In the genomic region with DNA sequence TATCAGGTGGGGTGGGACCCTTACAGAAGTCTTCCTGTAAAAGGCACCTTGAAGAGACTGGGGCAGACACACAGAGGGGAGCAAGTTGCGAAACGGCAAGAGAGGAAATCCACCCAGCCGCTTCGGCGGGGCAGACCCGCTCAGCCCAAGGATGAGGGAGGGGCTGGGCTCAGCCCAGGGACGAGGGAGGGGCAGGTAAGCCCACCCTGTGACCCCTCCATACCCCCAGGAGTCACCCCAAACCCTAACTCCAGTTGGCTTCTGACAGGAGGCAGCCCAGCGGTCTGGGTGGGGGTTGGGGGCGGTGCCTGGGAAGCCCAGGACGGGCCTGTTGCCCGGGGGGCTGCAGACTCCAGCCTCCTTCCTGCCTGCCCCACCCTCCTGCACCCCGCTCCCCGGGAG, we compare ENCODE assay signal across 9 cellular contexts. TPM values are rescaled to one million over a fixed set of nuclear protein-coding genes. Genes with fewer than 3 reads are reported as not detected.
DNase-seq lines count a peak whose midpoint lies in the region; ATAC-seq, FAIRE-seq and TF ChIP-seq lines count a peak whose summit lies in the region.
"Had no signal": no experiment of that assay in that cellular context is flagged by ENCODE, and none has a peak within 500 bp of the region (broad histone marks: within the 10 kb centered on the region; RNA-seq: fewer than 3 reads in every experiment).

No MANE protein-coding gene starts in this region.

- H4K91ac ChIP-seq in mesenchymal stem cell (ENCODE audit: low read length) = peak overlapping the region; percentile 59

- peak overlapping the region; percentile 23 to 79 for H2BK12ac ChIP-seq in mesenchymal stem cell (ENCODE audit: low read length in 2 of 2)

- no peak overlapping the region for H2BK5ac ChIP-seq in mesenchymal stem cell (ENCODE audit: low read depth, low read length, poor library complexity, severe bottlenecking)

- H3K18ac ChIP-seq in mesenchymal stem cell (ENCODE audit: low read depth in 1 of 2, low read length in 2 of 2) = peak overlapping the region; percentile 85 to 86

- peaks cover 27% of the 10 kb centered on the region for H3K79me1 ChIP-seq in mesenchymal stem cell (replicated peaks; ENCODE audit: low read length, poor library complexity, severe bottlenecking)

- ATAC-seq in upper lobe of right lung (no peak), GM21619 (IDR thresholded peaks at IDR 0.05; ENCODE audit: unreplicated experiment) (no peak)

- H2BK120ac ChIP-seq in mesenchymal stem cell (ENCODE audit: low read depth, low read length) = no peak overlapping the region

- peaks cover 68% of the 10 kb centered on the region for H3K27me3 Mint-ChIP-seq in activated T-cell treated with anti-CD3 and anti-CD28 coated beads, Interleukin-2, amount 50 U/mL, for 24 hours

- no peaks in the 10 kb centered on the region for H3K9me3 Mint-ChIP-seq in activated T-cell treated with anti-CD3 and anti-CD28 coated beads, Interleukin-2, amount 50 U/mL, for 24 hours

- no peaks in the 10 kb centered on the region for H3K36me3 Mint-ChIP-seq in activated T-cell treated with anti-CD3 and anti-CD28 coated beads, Interleukin-2, amount 50 U/mL, for 24 hours (ENCODE audit: low read depth)

- H3K4me2 ChIP-seq in mesenchymal stem cell (ENCODE audit: low read length, poor library complexity, severe bottlenecking) = peak overlapping the region; percentile 92

- H3K4me3 ChIP-seq in bronchial epithelial cell (ENCODE audit: low read depth, low read length) = peak overlapping the region; percentile 52
- peak overlapping the region; percentile 78 to 98 for H3K4me3 ChIP-seq in mesenchymal stem cell (ENCODE audit: insufficient read depth in 1 of 2, low read depth in 1 of 2, low read length in 2 of 2)
- peak overlapping the region; percentile 78 for H3K4me3 ChIP-seq in upper lobe of right lung

- H3K27ac ChIP-seq in mesenchymal stem cell (ENCODE audit: low read length, poor library complexity, severe bottlenecking) (no peak overlapping the region), upper lobe of right lung (peak overlapping the region; percentile 68)

- H3K14ac ChIP-seq in mesenchymal stem cell (ENCODE audit: low read length in 2 of 2) = peak overlapping the region in 1 of 2 experiments; percentile 89

- H3K4me1 ChIP-seq in mesenchymal stem cell (ENCODE audit: control insufficient read depth, insufficient read depth, low read depth, low read length) = peaks cover 45% of the 10 kb centered on the region
- H3K4me1 ChIP-seq in upper lobe of right lung = peaks cover 41% of the 10 kb centered on the region

- H3K27me3 ChIP-seq in bronchial epithelial cell (ENCODE audit: control insufficient read depth, insufficient read depth, low read length) (peaks cover 10% of the 10 kb centered on the region), mesenchymal stem cell (ENCODE audit: control insufficient read depth in 1 of 2, insufficient read depth in 1 of 2, low read length in 2 of 2) (peaks cover 4 to 17% of the 10 kb centered on the region in 2 experiments), upper lobe of right lung (no peaks in the 10 kb centered on the region)

- no peak overlapping the region for H2AFZ ChIP-seq in mesenchymal stem cell (ENCODE audit: low read depth, low read length)

- peak overlapping the region; percentile 67 for H3K4me3 Mint-ChIP-seq in activated T-cell treated with anti-CD3 and anti-CD28 coated beads, Interleukin-2, amount 50 U/mL, for 24 hours

- peak overlapping the region in 1 of 2 experiments; percentile 92 for H3K23ac ChIP-seq in mesenchymal stem cell (ENCODE audit: low read length in 2 of 2)

- H3K4ac ChIP-seq in mesenchymal stem cell (ENCODE audit: low read depth in 1 of 2, low read length in 2 of 2) = peak overlapping the region; percentile 80 to 90

- no peak overlapping the region for H3K27ac Mint-ChIP-seq in activated T-cell treated with anti-CD3 and anti-CD28 coated beads, Interleukin-2, amount 50 U/mL, for 24 hours

- intact Hi-C loops in upper lobe of right lung (cut with DNase I) = no loop called here

- H3K36me3 ChIP-seq in bronchial epithelial cell (ENCODE audit: control insufficient read depth, insufficient read depth, low read length) (no peaks in the 10 kb centered on the region), mesenchymal stem cell (ENCODE audit: control insufficient read depth in 1 of 2, insufficient read depth in 2 of 2, low read depth in 1 of 2, low read length in 2 of 2) (peaks cover 0 to 3% of the 10 kb centered on the region in 2 experiments), upper lobe of right lung (no peaks in the 10 kb centered on the region)

- H3K4me1 Mint-ChIP-seq in activated T-cell treated with anti-CD3 and anti-CD28 coated beads, Interleukin-2, amount 50 U/mL, for 24 hours (ENCODE audit: low read depth) = peaks cover 26% of the 10 kb centered on the region

- no peak overlapping the region for H2AK5ac ChIP-seq in mesenchymal stem cell (ENCODE audit: low read length, severe bottlenecking)

- TF ChIP-seq CTCF in bronchial epithelial cell (IDR thresholded peaks at IDR 0.05; ENCODE audit: insufficient read depth, low read length, severe bottlenecking) = no peak
- TF ChIP-seq CTCF in upper lobe of right lung (IDR thresholded peaks at IDR 0.05) = no peak

- peak overlapping the region; percentile 88 for H3K9ac ChIP-seq in mesenchymal stem cell (ENCODE audit: low read length)

- no peaks in the 10 kb centered on the region for H3K9me3 ChIP-seq in mesenchymal stem cell (ENCODE audit: control insufficient read depth, low read length)
- H3K9me3 ChIP-seq in upper lobe of right lung = no peaks in the 10 kb centered on the region

- no peak for DNase-seq in activated T-cell treated with anti-CD3 and anti-CD28 coated beads, Interleukin-2, amount 50 U/mL, for 24 hours
- DNase-seq in activated T-cell treated with anti-CD3 and anti-CD28 coated beads for 4 hours = no peak
- DNase-seq in bronchial epithelial cell (ENCODE audit: low read depth) = no peak
- DNase-seq in mesenchymal stem cell = no peak
- DNase-seq in upper lobe of right lung = no peak
- no peak for DNase-seq in stimulated activated CD4-positive, alpha-beta T cell treated with anti-CD3 and anti-CD28 coated beads, Interleukin-15, amount 100 ng/mL, for 24 hours
- no peak for DNase-seq in NCI-H1694 (lab: John Stamatoyannopoulos, UW)

- no peak for FAIRE-seq in bronchial epithelial cell (lab: Jason Lieb, UNC)

- no peak overlapping the region for H4K8ac ChIP-seq in mesenchymal stem cell (ENCODE audit: low read length)

- peak overlapping the region; percentile 26 for H2BK15ac ChIP-seq in mesenchymal stem cell (ENCODE audit: low read depth, poor library complexity, severe bottlenecking)

- 5% methylated on average over 12 of the region's 13 CpGs for WGBS in mesenchymal stem cell

RNA-seq across cellular contexts. Expression of a gene that starts 1.0 kb away (rescaled TPM):
- total RNA-seq in bronchial epithelial cell = 17.5 and 21.1 TPM in 2 replicates
- 13.7 TPM for polyA plus RNA-seq in mesenchymal stem cell (2013, experiment 1 of 2)
- 14.6 TPM for polyA plus RNA-seq in mesenchymal stem cell (2013, experiment 2 of 2)
- 52.6 TPM for total RNA-seq in upper lobe of right lung

RNA-seq across cellular contexts. Expression of a gene that starts 54.5 kb away (rescaled TPM):
- total RNA-seq in bronchial epithelial cell (not detected in 2 replicates), upper lobe of right lung (not detected)
- polyA plus RNA-seq in mesenchymal stem cell (2013, experiment 1 of 2) = not detected
- not detected for polyA plus RNA-seq in mesenchymal stem cell (2013, experiment 2 of 2)
- total RNA-seq: glomerular endothelial cell had no signal
